Comparison of ENCODE assay signal across 23 cellular contexts in genomic region chr14:99644035-99644587, GRCh38. TPM values are rescaled to one million over a fixed set of nuclear protein-coding genes. Genes with fewer than 3 reads are reported as not detected.
A peak's percentile ranks its signal among the peaks of the same experiment; 100 is the strongest.
DNase-seq lines count a peak whose midpoint lies in the region; ATAC-seq and TF ChIP-seq lines count a peak whose summit lies in the region.
"Had no signal": no experiment of that assay in that cellular context is flagged by ENCODE, and none has a peak within 500 bp of the region (broad histone marks: within the 10 kb centered on the region; RNA-seq: fewer than 3 reads in every experiment).

No MANE protein-coding gene starts in this region.

- TF ChIP-seq CTCF in SK-N-SH (IDR thresholded peaks at IDR 0.05) (no peak), progenitor cell of endocrine pancreas (IDR thresholded peaks at IDR 0.05; ENCODE audit: unreplicated experiment) (no peak)

- H3K4me2 ChIP-seq in SK-N-SH = no peak overlapping the region

- H3K4me1 ChIP-seq in SK-N-SH (ENCODE audit: control insufficient read depth in 1 of 2, insufficient read depth in 2 of 2, low read depth in 1 of 2, low read length in 1 of 2) = no peaks in the 10 kb centered on the region; a peak in 1 of 4 replicates
- peaks cover 4% of the 10 kb centered on the region for H3K4me1 ChIP-seq in iPS-20b (ENCODE audit: insufficient read depth, low read length)

- H3K9me2 ChIP-seq in SK-N-SH = no peaks in the 10 kb centered on the region

- H4K20me1 ChIP-seq in SK-N-SH (ENCODE audit: insufficient read depth) = no peaks in the 10 kb centered on the region

- WGBS in SK-N-SH (ENCODE audit: low lambda C conversion rate) = 96% methylated on average over 10 of the region's 11 CpGs

- no peak overlapping the region for H3K9ac ChIP-seq in SK-N-SH
- H3K9ac ChIP-seq in iPS-20b (ENCODE audit: low read depth, low read length) = no peak overlapping the region; the same call in 1 of the 2 replicates

- no peak for TF ChIP-seq RAD21 in SK-N-SH (IDR thresholded peaks at IDR 0.05; ENCODE audit: low read length)

- H3K27me3 Mint-ChIP-seq in activated T-helper 17 cell treated with anti-CD3 and anti-CD28 coated beads, Interleukin-2, amount 50 U/mL, for 72 hours = peaks cover 8% of the 10 kb centered on the region
- peaks cover 32% of the 10 kb centered on the region for H3K27me3 Mint-ChIP-seq in progenitor cell of endocrine pancreas

- H3K9me3 ChIP-seq in SK-N-SH (no peaks in the 10 kb centered on the region), iPS-20b (ENCODE audit: insufficient read depth, low read depth, low read length) (no peaks in the 10 kb centered on the region)
- H3K9me3 ChIP-seq: thoracic aorta, vagina had no signal

- H3K27ac ChIP-seq in SK-N-SH (ENCODE audit: low read depth in 2 of 2, low read length in 1 of 2) (no peak overlapping the region), iPS-20b (ENCODE audit: low read length) (no peak overlapping the region)
- H3K27ac ChIP-seq: 22Rv1, thoracic aorta had no signal

- H3K27ac Mint-ChIP-seq in activated T-helper 17 cell treated with anti-CD3 and anti-CD28 coated beads, Interleukin-2, amount 50 U/mL, for 72 hours = no peak overlapping the region
- H3K27ac Mint-ChIP-seq in progenitor cell of endocrine pancreas = no peak overlapping the region
- H3K27ac Mint-ChIP-seq: activated CD4-positive, alpha-beta T cell treated with anti-CD3 and anti-CD28 coated beads for 36 hours; activated CD8-positive, alpha-beta T cell treated with anti-CD3 and anti-CD28 coated beads, Interleukin-2, amount 10 ng/mL, durations not matched to agents 7 days and 5 days; CD4-positive, alpha-beta T cell had no signal

- H3K9me3 Mint-ChIP-seq in activated T-helper 17 cell treated with anti-CD3 and anti-CD28 coated beads, Interleukin-2, amount 50 U/mL, for 72 hours = no peaks in the 10 kb centered on the region
- no peaks in the 10 kb centered on the region for H3K9me3 Mint-ChIP-seq in progenitor cell of endocrine pancreas (ENCODE audit: low read depth)
- H3K9me3 Mint-ChIP-seq: CD4-positive, alpha-beta T cell; central memory CD8-positive, alpha-beta T cell had no signal

- CTCF ChIA-PET in SK-N-SH (lab: Yijun Ruan, JAX) = interaction anchor here (1.1 kb wide), 1 partner anchor 12 kb away, joined by 3 read pairs; no protein-coding TSS in a partner anchor

- H3K36me3 ChIP-seq in SK-N-SH (replicated peaks in 1 of 2; ENCODE audit: control insufficient read depth in 1 of 2, insufficient read depth in 2 of 2, low read length in 1 of 2) (no peaks in the 10 kb centered on the region), iPS-20b (ENCODE audit: insufficient read depth, low read depth, low read length) (no peaks in the 10 kb centered on the region)
- H3K36me3 ChIP-seq: thoracic aorta, vagina had no signal

- H3K4me3 Mint-ChIP-seq in activated T-helper 17 cell treated with anti-CD3 and anti-CD28 coated beads, Interleukin-2, amount 50 U/mL, for 72 hours = peak overlapping the region; percentile 2
- peak overlapping the region; percentile 31 for H3K4me3 Mint-ChIP-seq in progenitor cell of endocrine pancreas (ENCODE audit: low read depth)
- H3K4me3 Mint-ChIP-seq: activated CD4-positive, alpha-beta T cell treated with anti-CD3 and anti-CD28 coated beads for 36 hours; activated CD8-positive, alpha-beta T cell treated with anti-CD3 and anti-CD28 coated beads, Interleukin-2, amount 10 ng/mL, durations not matched to agents 7 days and 5 days; CD4-positive, alpha-beta T cell; central memory CD8-positive, alpha-beta T cell had no signal

- no peaks in the 10 kb centered on the region for H3F3A ChIP-seq in SK-N-SH (replicated peaks; ENCODE audit: insufficient read depth)

- H3K4me3 ChIP-seq in SK-N-SH (ENCODE audit: low read depth in 2 of 2, low read length in 1 of 2) = no peak overlapping the region
- H3K4me3 ChIP-seq in iPS-20b (ENCODE audit: low read length) = peak overlapping the region; percentile 74

- H2AFZ ChIP-seq in SK-N-SH (ENCODE audit: low read depth) = no peak overlapping the region

- H3K36me3 Mint-ChIP-seq in activated T-helper 17 cell treated with anti-CD3 and anti-CD28 coated beads, Interleukin-2, amount 50 U/mL, for 72 hours (ENCODE audit: low read depth) = no peaks in the 10 kb centered on the region
- H3K36me3 Mint-ChIP-seq in progenitor cell of endocrine pancreas (ENCODE audit: insufficient read depth) = no peaks in the 10 kb centered on the region

- no peaks in the 10 kb centered on the region for H3K4me1 Mint-ChIP-seq in activated T-helper 17 cell treated with anti-CD3 and anti-CD28 coated beads, Interleukin-2, amount 50 U/mL, for 72 hours
- peaks cover 4% of the 10 kb centered on the region for H3K4me1 Mint-ChIP-seq in progenitor cell of endocrine pancreas (ENCODE audit: low read depth)
- H3K4me1 Mint-ChIP-seq: activated CD4-positive, alpha-beta T cell treated with anti-CD3 and anti-CD28 coated beads for 36 hours; central memory CD8-positive, alpha-beta T cell had no signal

- no peak for ATAC-seq in SK-N-SH treated with all-trans-retinoic acid at 6 μM for 48 hours
- ATAC-seq in activated T-helper 17 cell treated with anti-CD3 and anti-CD28 coated beads, Interleukin-2, amount 50 U/mL, for 72 hours (replicated peaks) = no peak
- ATAC-seq: activated CD8-positive, alpha-beta T cell treated with anti-CD3 and anti-CD28 coated beads, Interleukin-2, amount 10 ng/mL, durations not matched to agents 7 days and 5 days; HCT116; HepG2 had no signal

- no peaks in the 10 kb centered on the region for H3K27me3 ChIP-seq in SK-N-SH (ENCODE audit: insufficient read depth)
- peaks cover 35% of the 10 kb centered on the region for H3K27me3 ChIP-seq in iPS-20b (ENCODE audit: insufficient read depth, low read length)
- H3K27me3 ChIP-seq: vagina had no signal

- no peaks in the 10 kb centered on the region for H3K79me2 ChIP-seq in SK-N-SH (ENCODE audit: insufficient read depth)

- POLR2A ChIA-PET in SK-N-SH (lab: Yijun Ruan, JAX) = no interaction called here

- DNase-seq in SK-N-SH (no peak), progenitor cell of endocrine pancreas (ENCODE audit: low spot score, unreplicated experiment) (no peak), SW480 (ENCODE audit: low spot score) (no peak), NCI-H1436 treated with DMSO at 0.1 percent for 48 hours (lab: John Stamatoyannopoulos, UW) (no peak), cortex of kidney (lab: John Stamatoyannopoulos, UW) (no peak)
- DNase-seq: activated CD4-positive, alpha-beta T cell treated with anti-CD3 and anti-CD28 coated beads for 36 hours; activated CD8-positive, alpha-beta T cell treated with anti-CD3 and anti-CD28 coated beads, Interleukin-2, amount 10 ng/mL, durations not matched to agents 7 days and 5 days; CD4-positive, alpha-beta T cell; dorsolateral prefrontal cortex; NCI-H146; NCI-H446 treated with DMSO at 0.1 percent for 48 hours; stimulated activated naive CD4-positive, alpha-beta T cell treated with Interleukin-2 at 50 U/mL for 16 hours; T-helper 2 cell had no signal

- no peak for TF ChIP-seq EP300 in SK-N-SH (IDR thresholded peaks at IDR 0.05; ENCODE audit: borderline replicate concordance in 1 of 2, low read depth in 1 of 2, low read length in 1 of 2)

TF ChIP-seq in SK-N-SH treated with all-trans-retinoic acid at 6 μM for 48 hours, 23 proteins besides CTCF, POLR2A, EP300 and RAD21:
- TF ChIP-seq ZFP3 (CRISPR knock-in tag; IDR thresholded peaks at IDR 0.05) (peak; percentile 83; the same call in 1 of the 2 replicates), BACH2 (CRISPR knock-in tag; IDR thresholded peaks at IDR 0.05; ENCODE audit: borderline replicate concordance) (no peak), ESRRG (CRISPR knock-in tag; IDR thresholded peaks at IDR 0.05) (no peak)
TF ChIP-seq in SK-N-SH treated with all-trans-retinoic acid at 6 μM for 48 hours: peak in this region for 1.

TF ChIP-seq in SK-N-SH, 30 proteins besides CTCF, POLR2A, EP300 and RAD21 (continues in another document):
- no peak for TF ChIP-seq MEF2A (IDR thresholded peaks at IDR 0.05; ENCODE audit: borderline replicate concordance, low read depth)
- no peak for TF ChIP-seq NFIC (IDR thresholded peaks at IDR 0.05; ENCODE audit: borderline replicate concordance)
- TF ChIP-seq ELF1 (IDR thresholded peaks at IDR 0.05) = no peak
- TF ChIP-seq IRF3 (IDR thresholded peaks at IDR 0.05; ENCODE audit: low read depth, low read length) = no peak
- TF ChIP-seq SIN3A (IDR thresholded peaks at IDR 0.05; ENCODE audit: borderline replicate concordance, low read depth, low read length) = no peak
- no peak for TF ChIP-seq FOSL2 (IDR thresholded peaks at IDR 0.05; ENCODE audit: borderline replicate concordance, low read depth)

RNA-seq across cellular contexts. Expression of gene HHIPL1, which starts 0.8 kb away (rescaled TPM):
- polyA plus RNA-seq in SK-N-SH (2012; rRNA removed) = 0.02 TPM in 2 replicates
- 0.01 and 0.03 TPM in 2 replicates for polyA plus RNA-seq in SK-N-SH (2012; cell fraction: cytosol; rRNA removed)
- 0.01 and 0.05 TPM in 2 replicates for polyA plus RNA-seq in SK-N-SH (2012; cell fraction: nucleus; rRNA removed)
- total RNA-seq in activated T-helper 17 cell treated with anti-CD3 and anti-CD28 coated beads, Interleukin-2, amount 50 U/mL, for 72 hours = under 1 TPM in 1 of 2 donors, not detected in 1; 0.19 TPM
- total RNA-seq in progenitor cell of endocrine pancreas = 0.65 and 0.73 TPM in 2 replicates
- total RNA-seq: activated CD8-positive, alpha-beta T cell treated with anti-CD3 and anti-CD28 coated beads, Interleukin-2, amount 10 ng/mL, durations not matched to agents 7 days and 5 days; CD4-positive, alpha-beta T cell; HepG2 had no signal
- polyA plus RNA-seq: HepG2 had no signal

RNA-seq across cellular contexts. Expression of gene CYP46A1, which starts 40.0 kb away (rescaled TPM):
- polyA plus RNA-seq in SK-N-SH (2012; rRNA removed) = 0.18 and 0.30 TPM in 2 replicates
- 0.21 and 0.26 TPM in 2 replicates for polyA plus RNA-seq in SK-N-SH (2012; cell fraction: cytosol; rRNA removed)
- 1.1 and 1.4 TPM in 2 replicates for polyA plus RNA-seq in SK-N-SH (2012; cell fraction: nucleus; rRNA removed)
- under 1 TPM; 0.04 to 0.16 TPM for total RNA-seq in activated T-helper 17 cell treated with anti-CD3 and anti-CD28 coated beads, Interleukin-2, amount 50 U/mL, for 72 hours
- 2.9 and 3.9 TPM in 2 replicates for total RNA-seq in progenitor cell of endocrine pancreas
- total RNA-seq: activated CD8-positive, alpha-beta T cell treated with anti-CD3 and anti-CD28 coated beads, Interleukin-2, amount 10 ng/mL, durations not matched to agents 7 days and 5 days; HepG2; kidney epithelial cell had no signal
- polyA plus RNA-seq: HepG2 had no signal

RNA-seq across cellular contexts. Expression of gene CCDC85C, which starts 40.1 kb away (rescaled TPM):
- polyA plus RNA-seq in SK-N-SH (2012; rRNA removed) = 9.6 and 10.6 TPM in 2 replicates
- 5.3 and 8.4 TPM in 2 replicates for polyA plus RNA-seq in SK-N-SH (2012; cell fraction: cytosol; rRNA removed)
- polyA plus RNA-seq in SK-N-SH (2012; cell fraction: nucleus; rRNA removed) = 12.9 and 13.1 TPM in 2 replicates
- total RNA-seq in activated T-helper 17 cell treated with anti-CD3 and anti-CD28 coated beads, Interleukin-2, amount 50 U/mL, for 72 hours = 1 to 10 TPM; 2.8 to 3.4 TPM
- 43.6 and 44.9 TPM in 2 replicates for total RNA-seq in progenitor cell of endocrine pancreas

Comparison
In these comparisons a context has a peak if more than half of its experiments do, and no peak if none do; other contexts are left out.
1. RNA of gene CCDC85C, which starts 40.1 kb away (total RNA-seq): 43.6 to 44.9 TPM in progenitor cell of endocrine pancreas; 2.8 to 3.4 TPM in activated T-helper 17 cell treated with anti-CD3 and anti-CD28 coated beads, Interleukin-2, amount 50 U/mL, for 72 hours; every median in the first group is over 10 times any median in the second.